10 cellular contexts compared by ENCODE assay signal in the genomic region with DNA sequence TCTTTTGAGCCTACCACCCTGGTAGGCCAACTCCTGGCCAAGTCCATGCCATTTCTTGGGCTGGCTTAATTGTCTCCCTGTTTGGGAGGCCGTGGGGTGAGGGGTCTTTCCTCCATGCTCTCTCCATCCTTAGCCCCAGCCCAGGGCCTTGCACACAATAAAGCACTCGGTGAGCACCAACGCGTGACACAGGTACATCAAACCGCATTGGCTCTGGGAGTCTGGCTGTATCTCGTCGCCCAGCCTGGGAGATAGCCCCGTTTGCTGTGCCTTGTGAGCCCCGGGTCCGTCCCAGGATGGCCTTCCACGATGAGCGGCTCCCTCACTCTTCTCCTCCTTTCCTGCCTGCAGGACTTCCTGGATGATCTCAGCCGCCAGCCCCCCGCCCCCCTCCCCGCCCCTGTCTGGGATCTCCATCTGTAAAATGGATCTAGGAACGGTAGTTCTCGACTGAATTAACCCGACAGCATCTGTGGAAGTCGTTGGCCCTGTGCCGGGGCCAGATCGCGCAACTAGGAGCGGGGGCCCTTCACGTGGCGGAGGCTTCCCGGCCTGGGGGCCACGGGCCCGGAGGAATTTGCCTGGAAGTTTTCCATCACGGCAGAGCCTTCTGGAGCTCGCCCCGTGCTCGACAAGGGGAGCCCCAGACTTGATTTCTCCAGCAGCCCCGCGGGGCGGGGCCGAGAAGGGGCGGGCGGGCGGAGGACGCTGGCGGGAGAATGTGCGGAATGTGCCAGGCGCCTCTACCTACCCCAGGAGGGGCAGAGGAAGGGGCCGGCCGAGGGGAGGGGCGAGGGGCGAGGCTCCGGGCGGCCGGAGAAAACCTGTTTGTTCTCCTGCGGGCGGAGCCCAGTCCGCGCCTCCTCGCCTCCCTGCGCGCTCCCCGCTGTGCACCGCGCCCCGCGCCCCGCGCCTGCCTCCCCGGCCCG. TPM values are rescaled to one million over a fixed set of nuclear protein-coding genes. Genes with fewer than 3 reads are reported as not detected.
DNase-seq lines count a peak whose midpoint lies in the region; ATAC-seq, FAIRE-seq and TF ChIP-seq lines count a peak whose summit lies in the region.
"Had no signal": no experiment of that assay in that cellular context is flagged by ENCODE, and none has a peak within 500 bp of the region (broad histone marks: within the 10 kb centered on the region; RNA-seq: fewer than 3 reads in every experiment).

TSS of gene ZNF185 (plus strand) at position 852 of the 929 bp plus-strand sequence. CDS start 16,423 bp downstream, outside the sequence.

- no peak for ATAC-seq in GM19452 (IDR thresholded peaks at IDR 0.05; ENCODE audit: unreplicated experiment)

- no peaks in the 10 kb centered on the region for H4K20me1 ChIP-seq in astrocyte (ENCODE audit: insufficient read depth, low read length)

- H2AFZ ChIP-seq in astrocyte (ENCODE audit: low read depth, low read length): peak within 1 kb of the TSS; percentile 26

- DNase-seq in activated naive CD4-positive, alpha-beta T cell treated with Interleukin-2 at 50 U/mL for 16 hours: no peak
- DNase-seq in astrocyte (ENCODE audit: low read depth): peak; percentile 25
- DNase-seq in kidney epithelial cell (ENCODE audit: low read depth): no peak
- DNase-seq in ureter (ENCODE audit: low spot score): peak; percentile 76
- no peak for DNase-seq in GOT3 (lab: John Stamatoyannopoulos, UW)
- no peak for DNase-seq in NCI-H2171 (lab: John Stamatoyannopoulos, UW)
- DNase-seq: erythroblast, NCI-H2171 treated with DMSO at 0.1 percent for 48 hours had no signal

- peaks cover 20% of the 10 kb centered on the region for H3K4me1 ChIP-seq in astrocyte (ENCODE audit: insufficient read depth, low read length)

- no peak for TF ChIP-seq CTCF in astrocyte (IDR thresholded peaks at IDR 0.05; ENCODE audit: insufficient read depth, low read depth, low read length)
- no peak for TF ChIP-seq CTCF in kidney epithelial cell (IDR thresholded peaks at IDR 0.05; ENCODE audit: insufficient read depth, low read length, poor library complexity, severe bottlenecking)

- peaks cover 3% of the 10 kb centered on the region for H3K4me1 Mint-ChIP-seq in activated naive CD4-positive, alpha-beta T cell treated with anti-CD3 and anti-CD28 coated beads, Interleukin-2, amount 50 U/mL, for 24 hours
- H3K4me1 Mint-ChIP-seq in astrocyte (ENCODE audit: low read depth, unreplicated experiment): peaks cover 13% of the 10 kb centered on the region

- H3K4me3 Mint-ChIP-seq in activated naive CD4-positive, alpha-beta T cell treated with anti-CD3 and anti-CD28 coated beads, Interleukin-2, amount 50 U/mL, for 24 hours: peak within 1 kb of the TSS; percentile 15
- peak within 1 kb of the TSS; percentile 74 for H3K4me3 Mint-ChIP-seq in astrocyte (ENCODE audit: unreplicated experiment)

- no peak within 1 kb of the TSS for H3K27ac Mint-ChIP-seq in activated naive CD4-positive, alpha-beta T cell treated with anti-CD3 and anti-CD28 coated beads, Interleukin-2, amount 50 U/mL, for 24 hours
- H3K27ac Mint-ChIP-seq in astrocyte (ENCODE audit: unreplicated experiment): no peak within 1 kb of the TSS

- H3K4me2 ChIP-seq in astrocyte (ENCODE audit: low read length): peak within 1 kb of the TSS; percentile 79

- peak within 1 kb of the TSS; percentile 19 for H3K27ac ChIP-seq in astrocyte (ENCODE audit: low read depth, low read length)

- no peaks in the 10 kb centered on the region for H3K27me3 ChIP-seq in astrocyte (ENCODE audit: insufficient read depth, low read length)
- H3K27me3 ChIP-seq in kidney epithelial cell (ENCODE audit: control insufficient read depth, insufficient read depth, low read length): no peaks in the 10 kb centered on the region

- H3K36me3 ChIP-seq in astrocyte (ENCODE audit: insufficient read depth, low read length) (no peaks in the 10 kb centered on the region), kidney epithelial cell (ENCODE audit: control insufficient read depth, insufficient read depth, low read length) (no peaks in the 10 kb centered on the region)

- peaks cover 9% of the 10 kb centered on the region for H3K27me3 Mint-ChIP-seq in activated naive CD4-positive, alpha-beta T cell treated with anti-CD3 and anti-CD28 coated beads, Interleukin-2, amount 50 U/mL, for 24 hours
- H3K27me3 Mint-ChIP-seq in astrocyte (ENCODE audit: low read depth, unreplicated experiment): peaks cover 5% of the 10 kb centered on the region

- no peaks in the 10 kb centered on the region for H3K36me3 Mint-ChIP-seq in activated naive CD4-positive, alpha-beta T cell treated with anti-CD3 and anti-CD28 coated beads, Interleukin-2, amount 50 U/mL, for 24 hours
- no peaks in the 10 kb centered on the region for H3K36me3 Mint-ChIP-seq in astrocyte (ENCODE audit: low read depth, unreplicated experiment)

- H3K79me2 ChIP-seq in astrocyte (ENCODE audit: insufficient read depth, low read length): no peaks in the 10 kb centered on the region

- H3K4me3 ChIP-seq in astrocyte (ENCODE audit: insufficient read depth, low read depth, low read length): peak within 1 kb of the TSS; percentile 44
- peak within 1 kb of the TSS; percentile 47 for H3K4me3 ChIP-seq in kidney epithelial cell (ENCODE audit: low read depth, low read length)

- no peak for FAIRE-seq in astrocyte (lab: Jason Lieb, UNC)

- no peaks in the 10 kb centered on the region for H3K9me3 Mint-ChIP-seq in activated naive CD4-positive, alpha-beta T cell treated with anti-CD3 and anti-CD28 coated beads, Interleukin-2, amount 50 U/mL, for 24 hours
- H3K9me3 Mint-ChIP-seq in astrocyte (ENCODE audit: unreplicated experiment): no peaks in the 10 kb centered on the region

- H3K9me3 ChIP-seq in astrocyte (ENCODE audit: insufficient read depth, low read depth, low read length): no peaks in the 10 kb centered on the region

- peak within 1 kb of the TSS; percentile 66 for H3K9ac ChIP-seq in astrocyte (ENCODE audit: low read length)

RNA-seq across cellular contexts. Expression of gene ZNF185, which starts in this region (rescaled TPM):
- total RNA-seq in astrocyte (7.8 and 16.2 TPM in 2 replicates), kidney epithelial cell (39.2 and 45.4 TPM in 2 replicates), ureter (62.2 TPM)

Comparison
In these comparisons a context has a peak if more than half of its experiments do, and no peak if none do; other contexts are left out.
1. DNase-seq: peak in astrocyte (single experiment) and ureter (single experiment); none in activated naive CD4-positive, alpha-beta T cell treated with Interleukin-2 at 50 U/mL for 16 hours (single experiment), kidney epithelial cell (single experiment), GOT3 (single experiment) and NCI-H2171 (single experiment).